In genomic region chr1:6209661-6210605, GRCh38 we compare ENCODE assay signal across 1 cellular context.
TF ChIP-seq lines count a peak whose summit lies in the region.

No MANE protein-coding gene starts in this region.

TF ChIP-seq in H1, 55 proteins besides CTCF, POLR2A, EP300 and RAD21:
- TF ChIP-seq YY1 (IDR thresholded peaks at IDR 0.05; ENCODE audit: low read depth, low read length) (0 out of 2 replicates have a peak, but pooled peaks have one; percentile 1), MAX (IDR thresholded peaks at IDR 0.05) (0 out of 2 replicates have a peak, but pooled peaks have one; percentile 8), CBX5 (IDR thresholded peaks at IDR 0.05; ENCODE audit: low read depth, low read length) (no peak)
